2 cellular contexts compared by ENCODE assay signal in the genomic region with DNA sequence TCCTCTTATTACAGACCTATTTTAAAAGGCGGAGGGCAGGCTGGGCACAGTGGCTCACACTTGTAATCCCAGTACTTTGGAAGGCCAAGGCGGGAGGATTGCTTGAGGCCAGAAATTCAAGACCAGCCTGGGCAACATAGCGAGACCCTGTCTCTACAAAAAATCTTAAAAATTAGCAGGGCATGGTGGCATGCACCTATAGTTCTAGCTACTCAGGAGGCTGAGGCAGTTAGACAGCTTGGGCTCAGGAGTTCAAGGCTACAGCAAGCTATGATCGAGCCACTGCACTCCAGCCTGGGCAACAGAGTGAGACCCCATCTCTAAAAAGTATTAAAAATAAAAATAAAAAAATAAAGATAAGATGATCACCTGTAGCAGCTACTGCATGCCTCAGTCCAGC. TPM values are rescaled to one million over a fixed set of nuclear protein-coding genes. Genes with fewer than 3 reads are reported as not detected.
"Had no signal": no experiment of that assay in that cellular context is flagged by ENCODE, and none has a peak within 500 bp of the region (broad histone marks: within the 10 kb centered on the region; RNA-seq: fewer than 3 reads in every experiment).

No MANE protein-coding gene starts in this region.

RNA-seq across cellular contexts. Expression of gene TPH1, which starts 45.9 kb away (rescaled TPM):
- total RNA-seq: epithelial cell of proximal tubule had no signal
- polyA plus RNA-seq: hepatocyte had no signal
